20 cellular contexts compared by ENCODE assay signal in the genomic region with DNA sequence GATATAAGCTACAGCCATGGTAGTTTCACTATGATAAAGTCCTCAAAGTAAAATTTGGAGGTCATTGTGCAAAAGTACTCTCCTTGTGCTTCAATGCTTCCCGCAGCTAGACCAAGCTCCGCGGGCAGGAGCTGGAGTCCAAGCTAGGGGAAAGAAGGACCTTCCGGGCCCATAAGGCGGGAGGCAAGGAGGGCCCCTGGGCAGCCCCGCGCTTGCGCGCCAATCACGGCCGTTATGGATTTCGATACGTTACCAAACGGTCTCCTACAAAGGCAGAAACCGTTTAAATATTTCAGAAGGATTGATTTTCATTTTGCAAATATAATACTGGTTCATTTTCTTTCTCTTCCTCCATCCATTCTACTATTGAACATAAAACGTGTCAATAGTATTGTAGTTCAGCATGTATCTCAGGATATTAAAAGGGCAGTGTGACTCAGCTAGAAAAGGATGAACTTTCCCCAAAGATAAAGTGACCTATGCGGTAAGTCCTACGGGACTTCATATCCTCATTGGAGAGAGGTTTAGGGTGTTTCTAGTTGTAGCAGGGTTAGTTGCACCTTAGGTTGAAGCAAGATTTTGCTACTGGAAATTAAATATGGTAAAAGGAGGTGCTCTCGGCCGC.
A peak's percentile ranks its signal among the peaks of the same experiment; 100 is the strongest.
DNase-seq lines count a peak whose midpoint lies in the region; ATAC-seq, FAIRE-seq and TF ChIP-seq lines count a peak whose summit lies in the region.
"Had no signal": no experiment of that assay in that cellular context is flagged by ENCODE, and none has a peak within 500 bp of the region (broad histone marks: within the 10 kb centered on the region; RNA-seq: fewer than 3 reads in every experiment).

No MANE protein-coding gene starts in this region.

- H3K9ac ChIP-seq in H1 (replicated peaks in 1 of 4; ENCODE audit: extremely low read depth in 1 of 4, low read depth in 3 of 4, low read length in 3 of 4): no peak overlapping the region
- H3K9ac ChIP-seq: BLaER1 treated with 17β-estradiol and CSF1 and Interleukin-3, amounts not matched to agents 10 nM and 100 nM had no signal

- POLR2A ChIA-PET in H1 (lab: Charles Lee; ENCODE audit: partially characterized antibody): no interaction called here

- DNase-seq in GM23338 (ENCODE audit: low spot score) (no peak), H1 (ENCODE audit: low read depth in 1 of 2, low spot score in 2 of 2) (no peak), testis (peak; percentile 38), midbrain (lab: John Stamatoyannopoulos, UW) (no peak)
- DNase-seq: AML-193; Caco-2; Calu3; CD4-positive, alpha-beta T cell; CD8-positive, alpha-beta T cell; DMS79 treated with DMSO at 0.1 percent for 48 hours; GF-D8 had no signal

- no peaks in the 10 kb centered on the region for H3K4me1 ChIP-seq in GM23338 (ENCODE audit: insufficient read depth)
- H3K4me1 ChIP-seq in H1 (replicated peaks in 1 of 4; ENCODE audit: control insufficient read depth in 3 of 4, insufficient read depth in 4 of 4, low read length in 3 of 4): no peaks in the 10 kb centered on the region
- H3K4me1 ChIP-seq in testis: no peaks in the 10 kb centered on the region
- H3K4me1 ChIP-seq: A549, Caco-2 had no signal

- no peak overlapping the region for H2BK20ac ChIP-seq in H1 (ENCODE audit: low read length)

- H3K27me3 Mint-ChIP-seq in GM23338 (ENCODE audit: insufficient read depth, low read depth, poor library complexity): peaks cover 2% of the 10 kb centered on the region
- H3K27me3 Mint-ChIP-seq: CD4-positive, alpha-beta T cell had no signal

- no peak overlapping the region for H4K8ac ChIP-seq in H1 (ENCODE audit: extremely low read depth, insufficient read depth, low read length)

- CTCF ChIA-PET in H1 (lab: Charles Lee; ENCODE audit: partially characterized antibody): interaction anchor here (1.4 to 1.6 kb wide), 2 partner anchors 10 to 16 kb away, joined by 3 to 4 read pairs; no protein-coding TSS in a partner anchor

- H3K27ac Mint-ChIP-seq in GM23338: no peak overlapping the region
- H3K27ac Mint-ChIP-seq: B cell; CD4-positive, alpha-beta T cell; CD8-positive, alpha-beta T cell had no signal

- H3K56ac ChIP-seq in H1 (replicated peaks; ENCODE audit: insufficient read length, low read depth, low read length): no peak overlapping the region

- no peaks in the 10 kb centered on the region for H3K79me2 ChIP-seq in GM23338 (replicated peaks; ENCODE audit: insufficient read depth)
- no peaks in the 10 kb centered on the region for H3K79me2 ChIP-seq in H1 (ENCODE audit: control insufficient read depth in 1 of 2, insufficient read depth in 2 of 2, low read length in 2 of 2)

- H2BK5ac ChIP-seq in H1 (ENCODE audit: low read depth, low read length): no peak overlapping the region

- H2AFZ ChIP-seq in GM23338 (peak overlapping the region; percentile 40), H1 (ENCODE audit: low read length) (0 out of 2 replicates have a peak overlapping the region, but pooled peaks have one; percentile 2)

- no peak overlapping the region for H3K18ac ChIP-seq in H1 (ENCODE audit: extremely low read depth, low read length)

- no peak overlapping the region for H3K4me2 ChIP-seq in GM23338
- no peak overlapping the region for H3K4me2 ChIP-seq in H1 (ENCODE audit: insufficient read depth in 1 of 2, low read depth in 2 of 2, low read length in 2 of 2)

- no peak overlapping the region for H2AK5ac ChIP-seq in H1 (ENCODE audit: low read depth, low read length)

- H4K91ac ChIP-seq in H1 (replicated peaks; ENCODE audit: insufficient read length, low read length): no peak overlapping the region

- no peak overlapping the region for H3K4me3 ChIP-seq in GM23338
- H3K4me3 ChIP-seq in H1 (ENCODE audit: extremely low read depth in 1 of 4, insufficient read depth in 2 of 4, low read depth in 3 of 4, low read length in 4 of 4): no peak overlapping the region
- H3K4me3 ChIP-seq in testis: peak overlapping the region; percentile 15 to 22
- H3K4me3 ChIP-seq: A549; BLaER1 treated with 17β-estradiol and CSF1 and Interleukin-3, amounts not matched to agents 10 nM and 100 nM had no signal

- intact Hi-C loops in testis (cut with DNase I; ENCODE audit: low total_unique reads): no loop called here

- H2BK15ac ChIP-seq in H1 (ENCODE audit: low read length): no peak overlapping the region

- H3K23me2 ChIP-seq in H1 (ENCODE audit: low read depth, low read length): no peaks in the 10 kb centered on the region

- no peak overlapping the region for H3K23ac ChIP-seq in H1 (ENCODE audit: insufficient read length)

- H3K9me3 Mint-ChIP-seq in GM23338: no peaks in the 10 kb centered on the region
- H3K9me3 Mint-ChIP-seq: CD4-positive, alpha-beta T cell had no signal

- WGBS in H1 (ENCODE audit: extremely low coverage in 1 of 2, insufficient coverage in 1 of 2, insufficient read length in 1 of 2, insufficient replicate concordance in 2 of 2, low coverage in 1 of 2, low lambda C conversion rate in 2 of 2, missing lambda C conversion rate in 1 of 2), 2 experiments: 93% methylated on average over 20 of the region's 20 CpGs; no CpG with 5 or more reads in 1 of the 2 experiments
- 77 to 84% methylated on average over 20 of the region's 20 CpGs for WGBS in testis, 2 donors

- no peak for FAIRE-seq in H1 (lab: Jason Lieb, UNC)
- FAIRE-seq: A549, D721Med, G401.6, GM19239 had no signal

- H3K9me3 ChIP-seq in H1 (ENCODE audit: insufficient read depth in 2 of 2, low read depth in 1 of 2, low read length in 1 of 2) (no peaks in the 10 kb centered on the region), testis (no peaks in the 10 kb centered on the region)
- H3K9me3 ChIP-seq: A549, Caco-2 had no signal

- no peaks in the 10 kb centered on the region for H3F3A ChIP-seq in GM23338 (replicated peaks; ENCODE audit: low read depth)

- H3K79me1 ChIP-seq in H1 (ENCODE audit: low read depth, low read length): no peaks in the 10 kb centered on the region

- no peaks in the 10 kb centered on the region for H3K4me1 Mint-ChIP-seq in GM23338
- H3K4me1 Mint-ChIP-seq: B cell had no signal

- no peak overlapping the region for H3K14ac ChIP-seq in H1 (ENCODE audit: insufficient read length)

- no peak overlapping the region for H3K4ac ChIP-seq in H1 (replicated peaks; ENCODE audit: insufficient read length, low read depth, low read length)

- no peak overlapping the region for H3K4me3 Mint-ChIP-seq in GM23338
- H3K4me3 Mint-ChIP-seq: B cell; CD4-positive, alpha-beta T cell; CD8-positive, alpha-beta T cell had no signal

- H3K27ac ChIP-seq in GM23338 (ENCODE audit: low read depth): no peak overlapping the region
- H3K27ac ChIP-seq in H1 (ENCODE audit: low read depth, low read length): no peak overlapping the region
- peak overlapping the region in 1 of 2 donors; percentile 37 for H3K27ac ChIP-seq in testis
- H3K27ac ChIP-seq: 22Rv1; A549; BLaER1 treated with 17β-estradiol and CSF1 and Interleukin-3, amounts not matched to agents 10 nM and 100 nM; C4-2B had no signal

- no peak overlapping the region for H4K5ac ChIP-seq in H1 (ENCODE audit: insufficient read length, low read depth, low read length)

- TF ChIP-seq EP300 in H1 (IDR thresholded peaks at IDR 0.05; ENCODE audit: borderline replicate concordance in 1 of 2, low read depth in 2 of 2, low read length in 2 of 2): no peak

- no peaks in the 10 kb centered on the region for H3K27me3 ChIP-seq in GM23338 (ENCODE audit: insufficient read depth)
- H3K27me3 ChIP-seq in H1 (replicated peaks in 1 of 4; ENCODE audit: control insufficient read depth in 3 of 4, extremely low read depth in 1 of 4, insufficient read depth in 3 of 4, low read length in 3 of 4): no peaks in the 10 kb centered on the region
- H3K27me3 ChIP-seq in testis: no peaks in the 10 kb centered on the region
- H3K27me3 ChIP-seq: BLaER1 treated with 17β-estradiol and CSF1 and Interleukin-3, amounts not matched to agents 10 nM and 100 nM had no signal

- 0 out of 2 replicates have a peak, but pooled peaks cover 4% of the 10 kb centered on the region for H3K9me2 ChIP-seq in GM23338 (ENCODE audit: insufficient read depth)

- no peak for TF ChIP-seq RAD21 in H1 (IDR thresholded peaks at IDR 0.05 in 1 of 2, conservative IDR thresholded peaks at IDR 0.05 in 1 of 2; ENCODE audit: low read depth in 2 of 2, low read length in 2 of 2)

- no peak for TF ChIP-seq POLR2A in H1 (IDR thresholded peaks at IDR 0.05; ENCODE audit: control extremely low read depth in 1 of 2, low read depth in 2 of 2, low read length in 2 of 2)
- no peak for TF ChIP-seq POLR2A in testis (IDR thresholded peaks at IDR 0.05)

- H2BK12ac ChIP-seq in H1 (ENCODE audit: low read depth, low read length): no peak overlapping the region

- H3K36me3 ChIP-seq in GM23338 (ENCODE audit: insufficient read depth) (no peaks in the 10 kb centered on the region), H1 (ENCODE audit: control insufficient read depth in 2 of 4, insufficient read depth in 4 of 4, low read length in 3 of 4) (no peaks in the 10 kb centered on the region), testis (ENCODE audit: low read depth, missing control alignments) (no peaks in the 10 kb centered on the region)
- H3K36me3 ChIP-seq: BLaER1 treated with 17β-estradiol and CSF1 and Interleukin-3, amounts not matched to agents 10 nM and 100 nM had no signal

- H3K36me3 Mint-ChIP-seq in GM23338 (ENCODE audit: low read depth): no peaks in the 10 kb centered on the region
- H3K36me3 Mint-ChIP-seq: CD8-positive, alpha-beta T cell had no signal

- TF ChIP-seq CTCF in GM23338 (conservative IDR thresholded peaks at IDR 0.05; ENCODE audit: low read depth in 2 of 2) (no peak), H1 (IDR thresholded peaks at IDR 0.05; ENCODE audit: control extremely low read depth in 1 of 3, insufficient read depth in 1 of 3, low read depth in 1 of 3, low read length in 3 of 3) (no peak), testis (IDR thresholded peaks at IDR 0.05) (no peak)

- ATAC-seq in GM23338: no peak
- no peak for ATAC-seq in activated CD4-positive, CD25-positive, alpha-beta regulatory T cell treated with anti-CD3 and anti-CD28 coated beads, Interleukin-2, amount 50 U/mL, for 24 hours
- ATAC-seq: A549; CD8-positive, alpha-beta T cell had no signal

- no peaks in the 10 kb centered on the region for H4K20me1 ChIP-seq in GM23338 (replicated peaks; ENCODE audit: insufficient read depth)
- H4K20me1 ChIP-seq in H1 (replicated peaks in 1 of 2; ENCODE audit: control insufficient read depth in 1 of 2, insufficient read depth in 2 of 2, low read length in 2 of 2): no peaks in the 10 kb centered on the region
- H4K20me1 ChIP-seq: BLaER1 treated with 17β-estradiol and CSF1 and Interleukin-3, amounts not matched to agents 10 nM and 100 nM had no signal

- H2BK120ac ChIP-seq in H1 (replicated peaks; ENCODE audit: low read depth, low read length): no peak overlapping the region

TF ChIP-seq in GM23338, 12 proteins besides CTCF, POLR2A, EP300 and RAD21 (continues in another document):
- TF ChIP-seq ZNF114 (CRISPR knock-in tag; IDR thresholded peaks at IDR 0.05) (no peak), CREB1 (CRISPR knock-in tag; IDR thresholded peaks at IDR 0.05; ENCODE audit: low read depth) (no peak), POLR2AphosphoS5 (IDR thresholded peaks at IDR 0.05; ENCODE audit: low read depth) (no peak), EZH2 (IDR thresholded peaks at IDR 0.05; ENCODE audit: low read depth, unreplicated experiment) (no peak)

TF ChIP-seq in H1, 55 proteins besides CTCF, POLR2A, EP300 and RAD21 (continues in another document):
- TF ChIP-seq YY1 (IDR thresholded peaks at IDR 0.05; ENCODE audit: low read depth, low read length) (no peak), CEBPB (IDR thresholded peaks at IDR 0.05; ENCODE audit: low read depth, low read length) (no peak), RBBP5 (IDR thresholded peaks at IDR 0.05; ENCODE audit: borderline replicate concordance, low read depth, low read length) (no peak)

Comparison
In these comparisons a context has a peak if more than half of its experiments do, and no peak if none do; other contexts are left out.
1. H3K4me3 ChIP-seq: peak in testis (2 of 2); none in GM23338 (single experiment) and H1 (0 of 4).